Comparison of ENCODE assay signal across 1 cellular context in the genomic region with DNA sequence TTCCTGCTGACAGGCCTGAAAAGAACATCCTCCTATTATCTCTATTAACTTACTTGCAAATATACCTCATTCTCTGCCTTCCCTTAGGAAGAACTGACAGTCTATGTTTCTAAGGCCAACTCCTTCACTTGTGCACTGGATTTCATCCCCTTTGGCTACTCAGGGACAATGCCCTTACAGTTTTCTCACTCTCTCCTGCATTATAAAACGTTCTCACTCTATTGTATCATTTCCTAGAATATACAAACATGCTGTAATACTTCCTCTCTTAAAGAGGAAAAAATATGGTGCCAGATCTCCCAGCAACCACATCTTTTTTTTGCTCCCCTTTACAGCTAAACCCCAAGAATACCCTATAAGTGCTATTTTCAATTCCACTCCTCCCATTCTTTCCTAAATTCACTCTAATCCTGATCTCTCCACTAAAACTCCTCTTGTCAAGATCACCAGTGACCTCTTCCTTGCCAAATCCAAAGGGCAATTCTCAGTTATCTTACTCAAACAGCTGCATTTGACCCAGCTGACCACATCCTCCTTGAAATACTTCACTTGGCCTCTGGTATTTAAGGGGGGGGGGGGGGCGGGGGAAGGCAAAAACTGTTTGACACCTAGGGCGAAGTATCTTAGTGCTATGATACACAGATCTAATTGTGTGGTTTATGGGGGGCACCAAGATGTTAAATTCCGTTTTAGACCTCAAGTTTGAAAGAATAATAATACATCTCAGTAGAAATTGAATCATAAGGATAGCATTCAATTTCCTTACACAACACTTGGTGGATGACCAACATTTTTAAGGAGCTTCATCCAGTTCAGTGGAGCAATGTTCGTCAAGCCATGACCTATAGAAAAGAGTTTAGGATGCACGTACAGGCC.
TF ChIP-seq lines count a peak whose summit lies in the region.

No MANE protein-coding gene starts in this region.

TF ChIP-seq in SK-N-SH treated with all-trans-retinoic acid at 6 μM for 48 hours, 23 proteins besides CTCF, POLR2A, EP300 and RAD21 (continued from another document):
- TF ChIP-seq BACH2 (CRISPR knock-in tag; IDR thresholded peaks at IDR 0.05; ENCODE audit: borderline replicate concordance) = no peak
- no peak for TF ChIP-seq CSDC2 (CRISPR knock-in tag; IDR thresholded peaks at IDR 0.05)
- no peak for TF ChIP-seq ZFP30 (CRISPR knock-in tag; IDR thresholded peaks at IDR 0.05)
- no peak for TF ChIP-seq ESRRG (CRISPR knock-in tag; IDR thresholded peaks at IDR 0.05)
- TF ChIP-seq, protein P1, sequence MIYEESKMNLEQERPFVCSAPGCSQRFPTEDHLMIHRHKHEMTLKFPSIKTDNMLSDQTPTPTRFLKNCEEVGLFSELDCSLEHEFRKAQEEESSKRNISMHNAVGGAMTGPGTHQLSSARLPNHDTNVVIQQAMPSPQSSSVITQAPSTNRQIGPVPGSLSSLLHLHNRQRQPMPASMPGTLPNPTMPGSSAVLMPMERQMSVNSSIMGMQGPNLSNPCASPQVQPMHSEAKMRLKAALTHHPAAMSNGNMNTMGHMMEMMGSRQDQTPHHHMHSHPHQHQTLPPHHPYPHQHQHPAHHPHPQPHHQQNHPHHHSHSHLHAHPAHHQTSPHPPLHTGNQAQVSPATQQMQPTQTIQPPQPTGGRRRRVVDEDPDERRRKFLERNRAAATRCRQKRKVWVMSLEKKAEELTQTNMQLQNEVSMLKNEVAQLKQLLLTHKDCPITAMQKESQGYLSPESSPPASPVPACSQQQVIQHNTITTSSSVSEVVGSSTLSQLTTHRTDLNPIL (CRISPR knock-in tag; IDR thresholded peaks at IDR 0.05; ENCODE audit: low read depth) = no peak
- no peak for TF ChIP-seq GLIS3 (CRISPR knock-in tag; IDR thresholded peaks at IDR 0.05)
- no peak for TF ChIP-seq ISL1 (CRISPR knock-in tag; IDR thresholded peaks at IDR 0.05)
- no peak for TF ChIP-seq OSR1 (CRISPR knock-in tag; IDR thresholded peaks at IDR 0.05)
- no peak for TF ChIP-seq ZNF8 (CRISPR knock-in tag; IDR thresholded peaks at IDR 0.05)
